24 cellular contexts compared by ENCODE assay signal in the genomic region with DNA sequence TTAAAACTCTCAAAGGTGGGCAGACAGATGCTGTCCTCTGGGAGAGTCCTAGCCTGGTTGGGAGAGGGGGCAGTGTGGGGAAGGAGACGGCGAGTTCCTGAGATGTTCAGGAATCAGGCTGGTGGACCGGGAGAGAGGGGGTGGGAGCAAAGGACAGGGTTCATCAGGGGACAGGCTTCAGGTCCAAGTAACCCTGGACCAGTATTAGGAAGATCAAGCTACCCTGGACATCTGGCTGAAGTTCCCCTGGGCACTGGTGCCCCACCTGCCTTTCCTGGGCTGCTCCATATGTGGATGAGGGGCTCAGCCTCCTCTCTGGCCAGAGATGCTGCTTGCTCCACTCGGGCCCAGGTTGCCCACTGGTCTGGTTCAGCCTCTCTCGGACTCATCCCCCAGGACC. TPM values are rescaled to one million over a fixed set of nuclear protein-coding genes. Genes with fewer than 3 reads are reported as not detected.
"Had no signal": no experiment of that assay in that cellular context is flagged by ENCODE, and none has a peak within 500 bp of the region (broad histone marks: within the 10 kb centered on the region; RNA-seq: fewer than 3 reads in every experiment).

No MANE protein-coding gene starts in this region.

- H3K9me3 ChIP-seq: adrenal gland, body of pancreas, uterus had no signal

- H3K9me3 Mint-ChIP-seq: activated CD4-positive, alpha-beta T cell treated with anti-CD3 and anti-CD28 coated beads, Interleukin-2, amount 10 ng/mL, durations not matched to agents 7 days and 5 days; activated naive CD4-positive, alpha-beta T cell treated with anti-CD3 and anti-CD28 coated beads, Interleukin-2, amount 10 ng/mL, durations not matched to agents 7 days and 5 days; activated T-helper 2 cell treated with anti-CD3 and anti-CD28 coated beads, Interferon-gamma antibody, Interleukin-2, Interleukin-4, amounts not matched to agents 10 μg/mL and 5 μg/mL and 100 μg/mL, durations not matched to agents 14 hours and 24 hours and 36 hours; dendritic cell treated with granulocyte-macrophage colony-stimulating factor and Interleukin-4, amounts not matched to agents 40 ng/mL and 50 ng/mL, for 4 days; natural killer cell; stimulated activated memory B cell treated with anti-CD40 and anti-IgM and Interleukin-4, amounts not matched to agents 10 μg/mL and 1 μg/mL and 100 μg/mL, for 72 hours had no signal

- DNase-seq: activated CD4-positive, alpha-beta T cell treated with anti-CD3 and anti-CD28 coated beads, Interleukin-2, amount 10 ng/mL, durations not matched to agents 7 days and 5 days; activated CD4-positive, CD25-positive, alpha-beta regulatory T cell; activated naive CD4-positive, alpha-beta T cell treated with anti-CD3 and anti-CD28 coated beads, Interleukin-2, amount 10 ng/mL, durations not matched to agents 7 days and 5 days; activated T-cell treated with anti-CD3 and anti-CD28 coated beads for 4 hours; adrenal gland; body of pancreas; cerebellar nuclear complex; mammary epithelial cell; natural killer cell; T-helper 2 cell; uterus had no signal

- ATAC-seq: body of pancreas; natural killer cell; SK-N-SH treated with all-trans-retinoic acid at 6 μM for 48 hours; stimulated activated memory B cell treated with anti-CD40 and anti-IgM and Interleukin-4, amounts not matched to agents 10 μg/mL and 1 μg/mL and 100 μg/mL, for 72 hours had no signal

- H3K36me3 ChIP-seq: adrenal gland, uterus had no signal

- H3K27me3 ChIP-seq: body of pancreas, uterus had no signal

- H3K36me3 Mint-ChIP-seq: activated naive CD4-positive, alpha-beta T cell treated with anti-CD3 and anti-CD28 coated beads, Interleukin-2, amount 10 ng/mL, durations not matched to agents 7 days and 5 days; natural killer cell; stimulated activated memory B cell treated with anti-CD40 and anti-IgM and Interleukin-4, amounts not matched to agents 10 μg/mL and 1 μg/mL and 100 μg/mL, for 72 hours had no signal

- H3K27ac Mint-ChIP-seq: activated CD4-positive, alpha-beta T cell treated with anti-CD3 and anti-CD28 coated beads, Interleukin-2, amount 10 ng/mL, durations not matched to agents 7 days and 5 days; activated naive CD4-positive, alpha-beta T cell treated with anti-CD3 and anti-CD28 coated beads, Interleukin-2, amount 10 ng/mL, durations not matched to agents 7 days and 5 days; activated T-helper 2 cell treated with anti-CD3 and anti-CD28 coated beads, Interferon-gamma antibody, Interleukin-2, Interleukin-4, amounts not matched to agents 10 μg/mL and 5 μg/mL and 100 μg/mL, durations not matched to agents 14 hours and 24 hours and 36 hours; dendritic cell treated with granulocyte-macrophage colony-stimulating factor and Interleukin-4, amounts not matched to agents 40 ng/mL and 50 ng/mL, for 4 days; natural killer cell; stimulated activated memory B cell treated with anti-CD40 and anti-IgM and Interleukin-4, amounts not matched to agents 10 μg/mL and 1 μg/mL and 100 μg/mL, for 72 hours had no signal

- H3K4me1 Mint-ChIP-seq: activated CD4-positive, alpha-beta T cell treated with anti-CD3 and anti-CD28 coated beads, Interleukin-2, amount 10 ng/mL, durations not matched to agents 7 days and 5 days; activated naive CD4-positive, alpha-beta T cell treated with anti-CD3 and anti-CD28 coated beads, Interleukin-2, amount 10 ng/mL, durations not matched to agents 7 days and 5 days had no signal

- FAIRE-seq: TTC549 had no signal

- H3K4me3 ChIP-seq: adrenal gland, body of pancreas, smooth muscle cell, uterus had no signal

- H3K27ac ChIP-seq: body of pancreas had no signal

- H3K4me3 Mint-ChIP-seq: activated CD4-positive, alpha-beta T cell treated with anti-CD3 and anti-CD28 coated beads, Interleukin-2, amount 10 ng/mL, durations not matched to agents 7 days and 5 days; activated naive CD4-positive, alpha-beta T cell treated with anti-CD3 and anti-CD28 coated beads, Interleukin-2, amount 10 ng/mL, durations not matched to agents 7 days and 5 days; dendritic cell treated with granulocyte-macrophage colony-stimulating factor and Interleukin-4, amounts not matched to agents 40 ng/mL and 50 ng/mL, for 4 days; natural killer cell; stimulated activated memory B cell treated with anti-CD40 and anti-IgM and Interleukin-4, amounts not matched to agents 10 μg/mL and 1 μg/mL and 100 μg/mL, for 72 hours had no signal

RNA-seq across cellular contexts. Expression of a gene that starts 1.1 kb away (rescaled TPM):
- total RNA-seq: activated CD4-positive, alpha-beta T cell treated with anti-CD3 and anti-CD28 coated beads, Interleukin-2, amount 10 ng/mL, durations not matched to agents 7 days and 5 days; activated CD8-positive, alpha-beta memory T cell treated with anti-CD3 and anti-CD28 coated beads for 36 hours; activated T-helper 2 cell treated with anti-CD3 and anti-CD28 coated beads, Interferon-gamma antibody, Interleukin-2, Interleukin-4, amounts not matched to agents 10 μg/mL and 5 μg/mL and 100 μg/mL, durations not matched to agents 14 hours and 24 hours and 36 hours; body of pancreas; glomerular endothelial cell; natural killer cell had no signal

RNA-seq across cellular contexts. Expression of a gene that starts 56.0 kb away (rescaled TPM):
- total RNA-seq: activated CD4-positive, alpha-beta T cell treated with anti-CD3 and anti-CD28 coated beads, Interleukin-2, amount 10 ng/mL, durations not matched to agents 7 days and 5 days; activated CD8-positive, alpha-beta memory T cell treated with anti-CD3 and anti-CD28 coated beads for 36 hours; activated T-helper 2 cell treated with anti-CD3 and anti-CD28 coated beads, Interferon-gamma antibody, Interleukin-2, Interleukin-4, amounts not matched to agents 10 μg/mL and 5 μg/mL and 100 μg/mL, durations not matched to agents 14 hours and 24 hours and 36 hours; adrenal gland; body of pancreas; epithelial cell of proximal tubule; glomerular endothelial cell; mammary epithelial cell; mucosa of gallbladder; natural killer cell; osteocyte; renal cortical epithelial cell; smooth muscle cell; subcutaneous adipose tissue; uterus had no signal
